Comparison of ENCODE assay signal across 8 cellular contexts in genomic region chr7:158830211-158830723, GRCh38. TPM values are rescaled to one million over a fixed set of nuclear protein-coding genes. Genes with fewer than 3 reads are reported as not detected.
DNase-seq lines count a peak whose midpoint lies in the region; ATAC-seq and TF ChIP-seq lines count a peak whose summit lies in the region.

No MANE protein-coding gene starts in this region.

- ATAC-seq in activated naive CD8-positive, alpha-beta T cell treated with anti-CD3 and anti-CD28 coated beads, Interleukin-2, amount 10 ng/mL, durations not matched to agents 7 days and 5 days (ENCODE audit: low read depth), result no peak
- ATAC-seq in stimulated activated naive CD8-positive, alpha-beta T cell treated with anti-CD3 and anti-CD28 coated beads, Interleukin-15, amount 100 ng/mL, for 72 hours, result no peak
- ATAC-seq in HG03196 (IDR thresholded peaks at IDR 0.05; ENCODE audit: unreplicated experiment), result no peak
- no peak for ATAC-seq in GM21381 (IDR thresholded peaks at IDR 0.05; ENCODE audit: unreplicated experiment)

- no peaks in the 10 kb centered on the region for H3K9me3 ChIP-seq in iPS-18c (ENCODE audit: control insufficient read depth, insufficient read depth, low read length)

- no peaks in the 10 kb centered on the region for H3K9me3 Mint-ChIP-seq in activated naive CD8-positive, alpha-beta T cell treated with anti-CD3 and anti-CD28 coated beads, Interleukin-2, amount 10 ng/mL, durations not matched to agents 7 days and 5 days
- H3K9me3 Mint-ChIP-seq in stimulated activated naive CD8-positive, alpha-beta T cell treated with anti-CD3 and anti-CD28 coated beads, Interleukin-15, amount 100 ng/mL, for 72 hours, result no peaks in the 10 kb centered on the region

- H3K4me1 Mint-ChIP-seq in activated naive CD8-positive, alpha-beta T cell treated with anti-CD3 and anti-CD28 coated beads, Interleukin-2, amount 10 ng/mL, durations not matched to agents 7 days and 5 days, result peaks cover 19% of the 10 kb centered on the region
- peaks cover 42% of the 10 kb centered on the region for H3K4me1 Mint-ChIP-seq in stimulated activated naive CD8-positive, alpha-beta T cell treated with anti-CD3 and anti-CD28 coated beads, Interleukin-15, amount 100 ng/mL, for 72 hours

- DNase-seq in HL-60 (ENCODE audit: low read depth in 1 of 2, low spot score in 1 of 2), result no peak
- no peak for DNase-seq in activated naive CD8-positive, alpha-beta T cell treated with anti-CD3 and anti-CD28 coated beads, Interleukin-2, amount 10 ng/mL, durations not matched to agents 7 days and 5 days
- DNase-seq in stimulated activated naive CD8-positive, alpha-beta T cell treated with anti-CD3 and anti-CD28 coated beads, Interleukin-15, amount 100 ng/mL, for 72 hours, result no peak
- DNase-seq in stimulated activated CD4-positive, alpha-beta T cell treated with anti-CD3 and anti-CD28 coated beads, Interleukin-15, amount 100 ng/mL, for 24 hours, result no peak
- DNase-seq in activated CD4-positive, alpha-beta T cell treated with anti-CD3 and anti-CD28 coated beads for 1 hour, result no peak

- peak overlapping the region; percentile 77 for H3K4me3 Mint-ChIP-seq in activated naive CD8-positive, alpha-beta T cell treated with anti-CD3 and anti-CD28 coated beads, Interleukin-2, amount 10 ng/mL, durations not matched to agents 7 days and 5 days
- peak overlapping the region; percentile 80 to 85 for H3K4me3 Mint-ChIP-seq in stimulated activated naive CD8-positive, alpha-beta T cell treated with anti-CD3 and anti-CD28 coated beads, Interleukin-15, amount 100 ng/mL, for 72 hours

- H3K4me3 ChIP-seq in HL-60 (replicated peaks; ENCODE audit: insufficient read depth, low read length) (peak overlapping the region; percentile 83), iPS-18c (ENCODE audit: insufficient read depth, low read depth, low read length) (peak overlapping the region; percentile 89)

- H3K27me3 Mint-ChIP-seq in activated naive CD8-positive, alpha-beta T cell treated with anti-CD3 and anti-CD28 coated beads, Interleukin-2, amount 10 ng/mL, durations not matched to agents 7 days and 5 days, result peaks cover 6% of the 10 kb centered on the region
- H3K27me3 Mint-ChIP-seq in stimulated activated naive CD8-positive, alpha-beta T cell treated with anti-CD3 and anti-CD28 coated beads, Interleukin-15, amount 100 ng/mL, for 72 hours, result no peaks in the 10 kb centered on the region

- H3K36me3 Mint-ChIP-seq in activated naive CD8-positive, alpha-beta T cell treated with anti-CD3 and anti-CD28 coated beads, Interleukin-2, amount 10 ng/mL, durations not matched to agents 7 days and 5 days, result peaks cover 14% of the 10 kb centered on the region

- H3K27ac ChIP-seq in HL-60 (replicated peaks), result peak overlapping the region; percentile 90

- H3K27ac Mint-ChIP-seq in activated naive CD8-positive, alpha-beta T cell treated with anti-CD3 and anti-CD28 coated beads, Interleukin-2, amount 10 ng/mL, durations not matched to agents 7 days and 5 days, result peak overlapping the region; percentile 85
- H3K27ac Mint-ChIP-seq in stimulated activated naive CD8-positive, alpha-beta T cell treated with anti-CD3 and anti-CD28 coated beads, Interleukin-15, amount 100 ng/mL, for 72 hours, result peak overlapping the region; percentile 91 to 96

- no peak for TF ChIP-seq CTCF in HL-60 (IDR thresholded peaks at IDR 0.05; ENCODE audit: insufficient read depth, low read length)

- H3K27me3 ChIP-seq in HL-60 (ENCODE audit: insufficient read depth, poor library complexity, severe bottlenecking), result no peaks in the 10 kb centered on the region

- POLR2A ChIA-PET in activated naive CD8-positive, alpha-beta T cell treated with anti-CD3 and anti-CD28 coated beads, Interleukin-2, amount 10 ng/mL, durations not matched to agents 7 days and 5 days (lab: Charles Lee), result interaction anchor here (0.6 to 3.2 kb wide), 9 partner anchors 10 to 1440 kb away, joined by 3 to 30 read pairs (median 9); partner anchors contain the start of gene NCAPG2

RNA-seq across cellular contexts. Expression of gene ESYT2, which starts 1.0 kb away (rescaled TPM):
- total RNA-seq in activated naive CD8-positive, alpha-beta T cell treated with anti-CD3 and anti-CD28 coated beads, Interleukin-2, amount 10 ng/mL, durations not matched to agents 7 days and 5 days, result 10 to 100 TPM; 93.9 to 94.2 TPM

RNA-seq across cellular contexts. Expression of gene DYNC2I1, which starts 26.1 kb away (rescaled TPM):
- total RNA-seq in activated naive CD8-positive, alpha-beta T cell treated with anti-CD3 and anti-CD28 coated beads, Interleukin-2, amount 10 ng/mL, durations not matched to agents 7 days and 5 days, result 10 to 100 TPM; 16.3 to 18.2 TPM
